13 cellular contexts compared by ENCODE assay signal in genomic region chr12:11657511-11657910, GRCh38. TPM values are rescaled to one million over a fixed set of nuclear protein-coding genes. Genes with fewer than 3 reads are reported as not detected.
DNase-seq lines count a peak whose midpoint lies in the region; ATAC-seq and TF ChIP-seq lines count a peak whose summit lies in the region.
"Had no signal": no experiment of that assay in that cellular context is flagged by ENCODE, and none has a peak within 500 bp of the region (broad histone marks: within the 10 kb centered on the region; RNA-seq: fewer than 3 reads in every experiment).

No MANE protein-coding gene starts in this region.

- H3K27ac Mint-ChIP-seq in natural killer cell treated with Interleukin-12 subunit alpha and Interleukin-12 subunit beta and Interleukin-15 and Interleukin-18, amount 100 ng/mL, for 72 hours: peak overlapping the region; percentile 15 to 58
- H3K27ac Mint-ChIP-seq in natural killer cell (peak overlapping the region in 1 of 2 donors; percentile 35), WTC11 (no peak overlapping the region)
- H3K27ac Mint-ChIP-seq: mesothelial cell of epicardium had no signal

- H3K27me3 Mint-ChIP-seq in natural killer cell treated with Interleukin-12 subunit alpha and Interleukin-12 subunit beta and Interleukin-15 and Interleukin-18, amount 100 ng/mL, for 72 hours: no peaks in the 10 kb centered on the region
- H3K27me3 Mint-ChIP-seq in natural killer cell (ENCODE audit: low read depth in 2 of 2) (no peaks in the 10 kb centered on the region), WTC11 (ENCODE audit: low read depth) (no peaks in the 10 kb centered on the region)

- peaks cover 69 to 77% of the 10 kb centered on the region in 2 donors for H3K4me1 Mint-ChIP-seq in natural killer cell treated with Interleukin-12 subunit alpha and Interleukin-12 subunit beta and Interleukin-15 and Interleukin-18, amount 100 ng/mL, for 72 hours (ENCODE audit: low read depth in 2 of 2)
- H3K4me1 Mint-ChIP-seq in natural killer cell: peaks cover 57 to 62% of the 10 kb centered on the region in 2 donors
- H3K4me1 Mint-ChIP-seq in WTC11: peaks cover 66% of the 10 kb centered on the region

- CTCF ChIA-PET in WTC11 (lab: Charles Lee): interaction anchor here (1.0 kb wide), 1 partner anchor 1048 kb away, joined by 3 read pairs; no protein-coding TSS in a partner anchor
- CTCF ChIA-PET in RWPE1 (lab: Yijun Ruan, JAX): interaction anchor here (1.0 kb wide), 1 partner anchor 376 kb away, joined by 4 read pairs; no protein-coding TSS in a partner anchor

- H3K4me3 ChIP-seq in aorta (ENCODE audit: low read length in 2 of 2): no peak overlapping the region
- H3K4me3 ChIP-seq: K562 had no signal

- DNase-seq in natural killer cell treated with Interleukin-12 subunit alpha and Interleukin-12 subunit beta and Interleukin-15 and Interleukin-18, amount 100 ng/mL, for 72 hours (ENCODE audit: low spot score): no peak
- DNase-seq in natural killer cell: no peak
- DNase-seq in WTC11 (ENCODE audit: low spot score): no peak
- DNase-seq in kidney tubule cell (ENCODE audit: low spot score): peak; percentile 37
- no peak for DNase-seq in aorta
- no peak for DNase-seq in RWPE1 (ENCODE audit: low spot score)
- no peak for DNase-seq in substantia nigra (lab: John Stamatoyannopoulos, UW)
- DNase-seq: cerebellar nuclear complex, NCI-H1417, NCI-H524 treated with DMSO at 0.1 percent for 48 hours had no signal

- no peaks in the 10 kb centered on the region for H3K9me3 ChIP-seq in aorta (ENCODE audit: control insufficient read depth, low read length)

- intact Hi-C loops in natural killer cell (cut with micrococcal nuclease): loop anchor here (10.0 kb wide), 1 partner anchor 1057 kb away; the partner anchor contains the start of gene CDKN1B
- intact Hi-C loops in aorta (cut with DNase I): loop anchor here in 1 of 2 donors (10.0 kb wide), 1 partner anchor 227 kb away; no protein-coding TSS in a partner anchor

- ATAC-seq in natural killer cell treated with Interleukin-12 subunit alpha and Interleukin-12 subunit beta and Interleukin-15 and Interleukin-18, amount 100 ng/mL, for 72 hours: peak; percentile 39 to 56
- ATAC-seq in natural killer cell: no peak
- ATAC-seq in WTC11: 0 out of 2 replicates have a peak, but pooled peaks have one; percentile 14
- ATAC-seq in aorta (ENCODE audit: low FRiP score): no peak
- no peak for ATAC-seq in HG02973 (IDR thresholded peaks at IDR 0.05; ENCODE audit: unreplicated experiment)
- ATAC-seq: K562 had no signal

- no peak for TF ChIP-seq CTCF in natural killer cell (IDR thresholded peaks at IDR 0.05)
- TF ChIP-seq CTCF in WTC11 (IDR thresholded peaks at IDR 0.05): no peak
- TF ChIP-seq CTCF in RWPE1 (conservative IDR thresholded peaks at IDR 0.05; ENCODE audit: low read depth): no peak

- H3K36me3 ChIP-seq in aorta (ENCODE audit: control insufficient read depth in 1 of 2, insufficient read depth in 2 of 2, low read length in 1 of 2): peaks cover 0 to 2% of the 10 kb centered on the region in 2 donors

- H3K4me3 Mint-ChIP-seq in natural killer cell treated with Interleukin-12 subunit alpha and Interleukin-12 subunit beta and Interleukin-15 and Interleukin-18, amount 100 ng/mL, for 72 hours: peak overlapping the region; percentile 43
- H3K4me3 Mint-ChIP-seq in natural killer cell: no peak overlapping the region
- H3K4me3 Mint-ChIP-seq in WTC11: no peak overlapping the region
- H3K4me3 Mint-ChIP-seq: mesothelial cell of epicardium had no signal

- no peaks in the 10 kb centered on the region for H3K36me3 Mint-ChIP-seq in natural killer cell treated with Interleukin-12 subunit alpha and Interleukin-12 subunit beta and Interleukin-15 and Interleukin-18, amount 100 ng/mL, for 72 hours
- no peaks in the 10 kb centered on the region for H3K36me3 Mint-ChIP-seq in natural killer cell
- no peaks in the 10 kb centered on the region for H3K36me3 Mint-ChIP-seq in WTC11

- H3K27ac ChIP-seq in aorta (ENCODE audit: low read depth in 1 of 2, low read length in 2 of 2) (peak overlapping the region; percentile 68 to 76), RWPE1 (no peak overlapping the region), substantia nigra (ENCODE audit: low read depth, low read length, poor library complexity, severe bottlenecking) (no peak overlapping the region)

- peaks cover 11 to 26% of the 10 kb centered on the region in 2 donors for H3K4me1 ChIP-seq in aorta (ENCODE audit: control insufficient read depth in 1 of 2, insufficient read depth in 2 of 2, low read length in 2 of 2)

- H3K27me3 ChIP-seq in aorta (ENCODE audit: control insufficient read depth in 1 of 2, insufficient read depth in 2 of 2, low read length in 1 of 2): no peaks in the 10 kb centered on the region

- 26 to 30% methylated on average over 6 of the region's 6 CpGs for WGBS in aorta, 2 donors

- POLR2A ChIA-PET in WTC11 (lab: Charles Lee): no interaction called here
- POLR2A ChIA-PET in RWPE1 (lab: Yijun Ruan, JAX; ENCODE audit: low non-redundant PET): no interaction called here

- H3K9me3 Mint-ChIP-seq in natural killer cell treated with Interleukin-12 subunit alpha and Interleukin-12 subunit beta and Interleukin-15 and Interleukin-18, amount 100 ng/mL, for 72 hours: no peaks in the 10 kb centered on the region
- H3K9me3 Mint-ChIP-seq in natural killer cell (no peaks in the 10 kb centered on the region), WTC11 (no peaks in the 10 kb centered on the region)
- H3K9me3 Mint-ChIP-seq: mesothelial cell of epicardium had no signal

TF ChIP-seq in WTC11, 78 proteins besides CTCF, POLR2A, EP300 and RAD21 (continues in another document):
- TF ChIP-seq, protein P1, sequence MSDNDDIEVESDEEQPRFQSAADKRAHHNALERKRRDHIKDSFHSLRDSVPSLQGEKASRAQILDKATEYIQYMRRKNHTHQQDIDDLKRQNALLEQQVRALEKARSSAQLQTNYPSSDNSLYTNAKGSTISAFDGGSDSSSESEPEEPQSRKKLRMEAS (CRISPR knock-in tag; IDR thresholded peaks at IDR 0.05): no peak
- TF ChIP-seq ETV6 (CRISPR knock-in tag; IDR thresholded peaks at IDR 0.05) (no peak), ATF6 (CRISPR knock-in tag; IDR thresholded peaks at IDR 0.05) (no peak), E2F1 (CRISPR knock-in tag; IDR thresholded peaks at IDR 0.05) (no peak), NR3C1 (CRISPR knock-in tag; conservative IDR thresholded peaks at IDR 0.05; ENCODE audit: low read depth) (no peak), SP1 (CRISPR knock-in tag; conservative IDR thresholded peaks at IDR 0.05) (no peak)
- TF ChIP-seq, protein P2, sequence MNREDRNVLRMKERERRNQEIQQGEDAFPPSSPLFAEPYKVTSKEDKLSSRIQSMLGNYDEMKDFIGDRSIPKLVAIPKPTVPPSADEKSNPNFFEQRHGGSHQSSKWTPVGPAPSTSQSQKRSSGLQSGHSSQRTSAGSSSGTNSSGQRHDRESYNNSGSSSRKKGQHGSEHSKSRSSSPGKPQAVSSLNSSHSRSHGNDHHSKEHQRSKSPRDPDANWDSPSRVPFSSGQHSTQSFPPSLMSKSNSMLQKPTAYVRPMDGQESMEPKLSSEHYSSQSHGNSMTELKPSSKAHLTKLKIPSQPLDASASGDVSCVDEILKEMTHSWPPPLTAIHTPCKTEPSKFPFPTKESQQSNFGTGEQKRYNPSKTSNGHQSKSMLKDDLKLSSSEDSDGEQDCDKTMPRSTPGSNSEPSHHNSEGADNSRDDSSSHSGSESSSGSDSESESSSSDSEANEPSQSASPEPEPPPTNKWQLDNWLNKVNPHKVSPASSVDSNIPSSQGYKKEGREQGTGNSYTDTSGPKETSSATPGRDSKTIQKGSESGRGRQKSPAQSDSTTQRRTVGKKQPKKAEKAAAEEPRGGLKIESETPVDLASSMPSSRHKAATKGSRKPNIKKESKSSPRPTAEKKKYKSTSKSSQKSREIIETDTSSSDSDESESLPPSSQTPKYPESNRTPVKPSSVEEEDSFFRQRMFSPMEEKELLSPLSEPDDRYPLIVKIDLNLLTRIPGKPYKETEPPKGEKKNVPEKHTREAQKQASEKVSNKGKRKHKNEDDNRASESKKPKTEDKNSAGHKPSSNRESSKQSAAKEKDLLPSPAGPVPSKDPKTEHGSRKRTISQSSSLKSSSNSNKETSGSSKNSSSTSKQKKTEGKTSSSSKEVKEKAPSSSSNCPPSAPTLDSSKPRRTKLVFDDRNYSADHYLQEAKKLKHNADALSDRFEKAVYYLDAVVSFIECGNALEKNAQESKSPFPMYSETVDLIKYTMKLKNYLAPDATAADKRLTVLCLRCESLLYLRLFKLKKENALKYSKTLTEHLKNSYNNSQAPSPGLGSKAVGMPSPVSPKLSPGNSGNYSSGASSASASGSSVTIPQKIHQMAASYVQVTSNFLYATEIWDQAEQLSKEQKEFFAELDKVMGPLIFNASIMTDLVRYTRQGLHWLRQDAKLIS (CRISPR knock-in tag; IDR thresholded peaks at IDR 0.05; ENCODE audit: borderline replicate concordance): no peak

RNA-seq across cellular contexts. Expression of gene ETV6, which starts 8.0 kb away (rescaled TPM):
- total RNA-seq in natural killer cell treated with Interleukin-12 subunit alpha and Interleukin-12 subunit beta and Interleukin-15 and Interleukin-18, amount 100 ng/mL, for 72 hours: 10 to 100 TPM; 50.2 to 82.3 TPM
- total RNA-seq in natural killer cell (10 to 100 TPM; 38.9 to 49.5 (median 40.6) TPM), WTC11 (2021) (13.8 to 23.5 TPM (median 16.7 TPM) in 3 replicates), aorta (100 to 1,000 TPM in 1 of 2 donors, 10 to 100 TPM in 1; 73.7 to 113 TPM)
- 10 to 100 TPM in 1 of 2 donors, 1 to 10 TPM in 1; 6.9 to 19.6 TPM for polyA plus RNA-seq in aorta

Comparison
In these comparisons a context has a peak if more than half of its experiments do, and no peak if none do; other contexts are left out.
1. ATAC-seq: peak in natural killer cell treated with Interleukin-12 subunit alpha and Interleukin-12 subunit beta and Interleukin-15 and Interleukin-18, amount 100 ng/mL, for 72 hours (2 of 2) and WTC11 (single experiment); none in natural killer cell (0 of 3), aorta (single experiment) and HG02973 (single experiment).
2. H3K27ac ChIP-seq: peak in aorta (2 of 2); none in RWPE1 (single experiment) and substantia nigra (single experiment).